In genomic region chr15:41856716-41857115, GRCh38 we compare ENCODE assay signal across 26 cellular contexts.
"Had no signal": no experiment of that assay in that cellular context is flagged by ENCODE, and none has a peak within 500 bp of the region (broad histone marks: within the 10 kb centered on the region; RNA-seq: fewer than 3 reads in every experiment).

No MANE protein-coding gene starts in this region.

- H3K36me3 ChIP-seq: esophagus squamous epithelium, gastrocnemius medialis, heart right ventricle, lower lobe of right lung had no signal

- H3K4me3 ChIP-seq: coronary artery, dorsolateral prefrontal cortex, esophagus squamous epithelium, gastrocnemius medialis, heart right ventricle, left lung, lower lobe of right lung, mucosa of descending colon had no signal

- H3K27ac ChIP-seq: coronary artery, dorsolateral prefrontal cortex, epithelial cell of prostate, esophagus squamous epithelium, gastrocnemius medialis, heart right ventricle, left lung, lower lobe of right lung had no signal

- FAIRE-seq: colon, islet of Langerhans, keratinocyte had no signal

- H3K9me3 ChIP-seq: esophagus squamous epithelium, gastrocnemius medialis, heart right ventricle, left lung, lower lobe of right lung, mucosa of descending colon had no signal

- H3K4me1 Mint-ChIP-seq: naive B cell had no signal

- H3K27me3 ChIP-seq: dorsolateral prefrontal cortex, heart right ventricle, left lung had no signal

- H3K9me3 Mint-ChIP-seq: mesothelial cell of epicardium, naive B cell had no signal

- H3K36me3 Mint-ChIP-seq: mesothelial cell of epicardium, naive B cell had no signal

- H3K27ac Mint-ChIP-seq: mesothelial cell of epicardium had no signal

- H3K27me3 Mint-ChIP-seq: naive B cell had no signal

- H3K4me1 ChIP-seq: gastrocnemius medialis, left lung had no signal

- DNase-seq: dermis blood vessel endothelial cell; dorsolateral prefrontal cortex; effector CD4-positive, alpha-beta T cell; effector memory CD4-positive, alpha-beta T cell; erythroblast; esophagus squamous epithelium; foreskin fibroblast; foreskin melanocyte; gastrocnemius medialis; glutamatergic neuron; head of caudate nucleus; heart right ventricle; hippocampal formation; left cardiac atrium; left lung; left ventricle myocardium superior; lower lobe of right lung; mesenchymal stem cell; mucosa of descending colon; naive B cell had no signal

- H3K4me3 Mint-ChIP-seq: mesothelial cell of epicardium, naive B cell had no signal
